Comparison of ENCODE assay signal across 8 cellular contexts in the genomic region with DNA sequence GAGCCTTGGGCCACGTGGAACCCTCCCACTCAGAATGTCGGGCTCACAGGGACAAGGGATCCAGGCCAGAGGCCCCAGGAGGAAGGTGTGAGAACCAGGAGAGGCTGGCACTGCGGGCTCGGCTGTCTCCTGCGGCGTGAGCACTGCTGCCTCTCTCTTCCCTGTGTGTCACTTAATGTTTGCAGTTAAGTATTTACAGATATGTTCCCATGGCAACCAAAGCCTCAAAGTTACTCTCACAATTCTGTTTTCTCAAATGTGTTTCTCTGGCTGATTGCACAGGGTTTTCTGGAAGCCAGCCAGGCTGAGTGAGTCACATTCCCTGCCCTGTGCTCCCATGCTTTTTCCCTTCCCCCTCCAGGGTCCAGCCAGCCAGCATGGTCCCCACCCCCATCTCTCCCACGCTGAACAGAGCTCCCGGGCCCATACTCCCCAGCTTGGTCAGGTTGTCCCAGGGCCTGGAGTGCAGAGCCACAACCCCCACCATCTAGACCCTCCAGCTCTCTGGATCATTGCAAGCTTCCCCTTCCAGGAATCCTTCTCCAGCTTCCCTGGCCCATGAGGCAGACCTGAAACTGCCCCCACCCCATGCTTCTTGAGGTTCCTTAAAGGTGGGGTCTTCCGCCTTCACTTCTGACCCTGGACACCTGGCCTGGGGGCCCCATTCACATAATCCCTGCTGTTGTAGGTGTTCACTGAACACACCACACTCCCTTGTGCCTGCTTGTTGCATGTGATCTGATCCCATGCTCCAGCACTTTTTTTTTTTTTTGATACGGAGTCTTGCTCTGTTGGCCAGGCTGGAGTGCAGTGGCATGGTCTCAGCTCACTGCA.
A peak's percentile ranks its signal among the peaks of the same experiment; 100 is the strongest.
DNase-seq lines count a peak whose midpoint lies in the region; ATAC-seq and TF ChIP-seq lines count a peak whose summit lies in the region.

No MANE protein-coding gene starts in this region.

- no peak for TF ChIP-seq CTCF in OCI-LY7 (conservative IDR thresholded peaks at IDR 0.05; ENCODE audit: low read length)

- peaks cover 33% of the 10 kb centered on the region for H3K27me3 Mint-ChIP-seq in T-helper 17 cell

- H4K20me1 ChIP-seq in OCI-LY7 (ENCODE audit: insufficient read depth, low read length): no peaks in the 10 kb centered on the region

- H3K27ac Mint-ChIP-seq in T-helper 17 cell: no peak overlapping the region

- H3K4me3 ChIP-seq in OCI-LY7 (ENCODE audit: low read depth, low read length, poor library complexity, severe bottlenecking): no peak overlapping the region

- H3K4me1 Mint-ChIP-seq in T-helper 17 cell: peaks cover 11% of the 10 kb centered on the region

- no peaks in the 10 kb centered on the region for H3K4me1 ChIP-seq in OCI-LY7 (ENCODE audit: insufficient read depth, low read length, poor library complexity, severe bottlenecking)

- H3K36me3 Mint-ChIP-seq in T-helper 17 cell (ENCODE audit: low read depth): no peaks in the 10 kb centered on the region

- H3K4me2 ChIP-seq in OCI-LY7 (ENCODE audit: low read length): no peak overlapping the region

- H3K4me3 Mint-ChIP-seq in T-helper 17 cell: no peak overlapping the region

- no TSS peak for BruUV-seq in OCI-LY7 (replicated peaks; lab: Mats Ljungman, UMichigan)

- peak; percentile 18 for ATAC-seq in T-helper 17 cell

- DNase-seq in C1 segment of cervical spinal cord (lab: John Stamatoyannopoulos, UW): peak in 11 of 14 donors; percentile 3 to 60 (median 20)
- DNase-seq in HCEC 1CT: peak; percentile 86
- DNase-seq in NCI-H1417 (lab: John Stamatoyannopoulos, UW): peak; percentile 89 to 99 (median 90)
- DNase-seq in T-helper 17 cell: no peak
- peak; percentile 38 to 92 (median 69) for DNase-seq in head of caudate nucleus
- DNase-seq in posterior vena cava (ENCODE audit: low spot score): peak; percentile 95
- DNase-seq in AML-193 (lab: John Stamatoyannopoulos, UW): no peak
- no peak for DNase-seq in OCI-LY7 (ENCODE audit: low spot score)

- H3K9me2 ChIP-seq in OCI-LY7 (ENCODE audit: insufficient read depth, low read length): no peaks in the 10 kb centered on the region

- no peak overlapping the region for H2AFZ ChIP-seq in OCI-LY7 (ENCODE audit: low read length)

- no peaks in the 10 kb centered on the region for H3K79me2 ChIP-seq in OCI-LY7 (ENCODE audit: insufficient read depth, low read depth, low read length)

- intact Hi-C loops in head of caudate nucleus (cut with DNase I) (no loop called here), posterior vena cava (cut with DNase I) (no loop called here), OCI-LY7 (cut with micrococcal nuclease; ENCODE audit: unreplicated experiment) (no loop called here)

- POLR2A ChIA-PET in OCI-LY7 (lab: Charles Lee): interaction anchor here (0.6 kb wide), 1 partner anchor 1444 kb away, joined by 3 read pairs; no protein-coding TSS in a partner anchor

- no peaks in the 10 kb centered on the region for H3K36me3 ChIP-seq in OCI-LY7 (ENCODE audit: insufficient read depth, low read length)

- H3K27ac ChIP-seq in OCI-LY7 (ENCODE audit: low read depth, low read length, poor library complexity, severe bottlenecking): no peak overlapping the region

- CTCF ChIA-PET in OCI-LY7 (lab: Charles Lee; ENCODE audit: unreplicated experiment): no interaction called here

- H3K9me3 ChIP-seq in T-helper 17 cell (ENCODE audit: control insufficient read depth, low read length, poor library complexity, severe bottlenecking): no peaks in the 10 kb centered on the region
- no peaks in the 10 kb centered on the region for H3K9me3 ChIP-seq in OCI-LY7 (ENCODE audit: low read length)

Comparison
In these comparisons a context has a peak if more than half of its experiments do, and no peak if none do; other contexts are left out.
1. DNase-seq: peak in C1 segment of cervical spinal cord (11 of 14), HCEC 1CT (single experiment), NCI-H1417 (3 of 3), head of caudate nucleus (42 of 42) and posterior vena cava (single experiment); none in T-helper 17 cell (0 of 3), AML-193 (0 of 2) and OCI-LY7 (single experiment).